ENCODE assay signal across 8 cellular contexts in the genomic region with DNA sequence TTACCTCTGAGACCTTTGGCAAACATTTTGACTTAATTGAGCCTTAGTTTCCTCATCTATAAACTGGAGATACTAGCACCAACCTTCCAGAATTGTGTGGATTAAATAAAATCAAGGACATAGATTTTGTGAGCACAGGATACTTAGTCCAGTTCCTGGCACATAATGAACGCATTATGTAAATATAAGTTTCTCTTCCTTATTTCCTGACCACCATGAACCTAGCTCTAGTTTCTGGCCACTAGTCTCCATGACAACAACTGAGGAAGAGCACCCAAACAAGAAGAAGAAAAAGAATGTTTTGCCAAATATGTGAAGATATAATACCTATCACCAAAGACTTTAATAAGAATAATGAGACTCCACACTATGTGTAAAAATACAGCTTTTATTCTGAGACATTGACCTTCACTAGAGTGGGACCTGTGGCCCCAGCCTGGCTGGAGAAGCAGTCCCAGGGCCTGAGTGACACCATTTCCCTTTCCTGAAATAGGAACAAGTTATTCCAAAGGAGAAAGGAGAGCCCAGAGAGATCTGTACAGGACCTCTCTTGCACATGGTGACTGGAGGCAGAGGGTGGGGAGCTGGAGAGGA. TPM values are rescaled to one million over a fixed set of nuclear protein-coding genes. Genes with fewer than 3 reads are reported as not detected.
DNase-seq lines count a peak whose midpoint lies in the region; ATAC-seq, FAIRE-seq and TF ChIP-seq lines count a peak whose summit lies in the region.

No MANE protein-coding gene starts in this region.

- no peak overlapping the region for H2AFZ ChIP-seq in GM12878 (ENCODE audit: control insufficient read depth, low read depth, low read length)

- H3K27me3 Mint-ChIP-seq in mesothelial cell of epicardium (ENCODE audit: low read depth), result no peaks in the 10 kb centered on the region

- ATAC-seq in GM12878, result peak; percentile 69
- no peak for ATAC-seq in HG03521 (IDR thresholded peaks at IDR 0.05; ENCODE audit: unreplicated experiment)
- ATAC-seq in GM18861 (IDR thresholded peaks at IDR 0.05; ENCODE audit: unreplicated experiment), result no peak

- TF ChIP-seq RAD21 in GM12878 (IDR thresholded peaks at IDR 0.05; ENCODE audit: insufficient read depth, low read depth, low read length), result no peak

- 0% methylated on average over 1 of the region's 1 CpG for WGBS in GM12878 (ENCODE audit: insufficient coverage, insufficient replicate concordance, low lambda C conversion rate, missing lambda C conversion rate)

- DNase-seq in AG10803 (ENCODE audit: low read depth) (no peak), GM12878 (ENCODE audit: low read depth, low spot score) (peak; percentile 64), mesothelial cell of epicardium (ENCODE audit: low spot score in 2 of 2, unreplicated experiment in 2 of 2) (no peak), NCI-H1417 treated with DMSO at 0.1 percent for 48 hours (lab: John Stamatoyannopoulos, UW) (no peak)

- H3K27ac Mint-ChIP-seq in mesothelial cell of epicardium, result peak overlapping the region; percentile 100

- peaks cover 22% of the 10 kb centered on the region for H3K79me2 ChIP-seq in GM12878 (ENCODE audit: control insufficient read depth, insufficient read depth, low read length)

- no peaks in the 10 kb centered on the region for H4K20me1 ChIP-seq in GM12878 (ENCODE audit: control insufficient read depth, insufficient read depth)

- H3K9ac ChIP-seq in HUES6 (ENCODE audit: low read length) (peak overlapping the region; percentile 93), GM12878 (ENCODE audit: control insufficient read depth, insufficient read depth, low read length) (peak overlapping the region; percentile 95)

- POLR2A ChIA-PET in GM12878 (lab: Charles Lee), result interaction anchor here (0.5 to 5.2 kb wide), 18 partner anchors 9 to 335 kb away, joined by 3 to 139 read pairs (median 4); a partner anchor contains a TSS

- H3K9me3 Mint-ChIP-seq in mesothelial cell of epicardium, result peaks cover 24% of the 10 kb centered on the region

- BruUV-seq in GM12878 (replicated peaks; lab: Mats Ljungman, UMichigan), result no TSS peak

- H3K4me1 Mint-ChIP-seq in mesothelial cell of epicardium, result peaks cover 23% of the 10 kb centered on the region

- H3K36me3 ChIP-seq in HUES6 (ENCODE audit: control insufficient read depth, insufficient read depth, low read length), result peaks cover 12% of the 10 kb centered on the region
- H3K36me3 ChIP-seq in GM12878 (ENCODE audit: control insufficient read depth in 2 of 2, insufficient read depth in 2 of 2, low read length in 1 of 2), result peaks cover 18 to 28% of the 10 kb centered on the region in 2 experiments

- H3K4me1 ChIP-seq in HUES6 (ENCODE audit: control insufficient read depth, insufficient read depth, low read length) (peaks cover 10% of the 10 kb centered on the region; the same call in 1 of the 2 replicates), GM12878 (ENCODE audit: control insufficient read depth, insufficient read depth, low read length) (peaks cover 15% of the 10 kb centered on the region)

- no peaks in the 10 kb centered on the region for H3K9me3 ChIP-seq in HUES6 (ENCODE audit: control insufficient read depth, insufficient read depth, low read depth, low read length)
- no peaks in the 10 kb centered on the region for H3K9me3 ChIP-seq in GM12878 (replicated peaks; ENCODE audit: control insufficient read depth, insufficient read depth, low read length)

- peaks cover 37% of the 10 kb centered on the region for H3K36me3 Mint-ChIP-seq in mesothelial cell of epicardium

- TF ChIP-seq POLR2A in GM19193 (IDR thresholded peaks at IDR 0.05; ENCODE audit: extremely low read depth, insufficient read depth, insufficient read length) (peak; percentile 7), GM12878 (IDR thresholded peaks at IDR 0.05; ENCODE audit: low read depth, low read length) (no peak)

- peak overlapping the region; percentile 91 for H3K4me3 Mint-ChIP-seq in mesothelial cell of epicardium

- FAIRE-seq in GM12878 (lab: Jason Lieb, UNC), result peak; percentile 75

- no peak for TF ChIP-seq CTCF in AG10803 (conservative IDR thresholded peaks at IDR 0.05; ENCODE audit: low read length)
- no peak for TF ChIP-seq CTCF in GM12878 (IDR thresholded peaks at IDR 0.05 in 2 of 3, conservative IDR thresholded peaks at IDR 0.05 in 1 of 3; ENCODE audit: control insufficient read depth in 2 of 3, extremely low read depth in 1 of 3, insufficient read depth in 1 of 3, low read depth in 3 of 3, low read length in 3 of 3)
- TF ChIP-seq CTCF in mesothelial cell of epicardium (IDR thresholded peaks at IDR 0.05; ENCODE audit: unreplicated experiment), result no peak

- H3K27me3 ChIP-seq in HUES6 (ENCODE audit: control insufficient read depth, insufficient read depth, low read length) (peaks cover 14% of the 10 kb centered on the region; the same call in 1 of the 2 replicates), GM12878 (replicated peaks in 1 of 2; ENCODE audit: control insufficient read depth in 2 of 2, insufficient read depth in 2 of 2, low read length in 1 of 2) (no peaks in the 10 kb centered on the region)

- H3K4me3 ChIP-seq in AG10803 (ENCODE audit: low read length) (peak overlapping the region; percentile 96), HUES6 (ENCODE audit: low read depth, low read length) (peak overlapping the region; percentile 78), GM12878 (peak overlapping the region; percentile 90)

- RAD21 ChIA-PET in GM12878 (lab: Charles Lee; ENCODE audit: unreplicated experiment), result interaction anchor here (0.6 to 4.8 kb wide), 18 partner anchors 8 to 280 kb away, joined by 3 to 107 read pairs (median 4); a partner anchor contains a TSS

- TF ChIP-seq EP300 in GM12878 (IDR thresholded peaks at IDR 0.05; ENCODE audit: borderline replicate concordance in 1 of 2, control insufficient read depth in 1 of 2, low read depth in 2 of 2, low read length in 2 of 2), result peak; percentile 67 to 86; a peak in 3 of 4 replicates

- in situ Hi-C loops in GM12878 (cut with MboI), result no loop called here

- intact Hi-C loops in GM12878 (cut with micrococcal nuclease; ENCODE audit: unreplicated experiment), result loop anchor here (1.0 to 5.0 kb wide), 4 partner anchors 22 to 71 kb away; a partner anchor contains a TSS

- SMC1A ChIA-PET in GM12878 (lab: Charles Lee; ENCODE audit: uncharacterized antibody, unreplicated experiment), result interaction anchor here (0.5 to 7.5 kb wide), 18 partner anchors 8 to 512 kb away, joined by 3 to 134 read pairs (median 6); a partner anchor contains a TSS

- H3K27ac ChIP-seq in HUES6 (ENCODE audit: low read depth, low read length) (peak overlapping the region; percentile 93), GM12878 (ENCODE audit: control insufficient read depth, insufficient read depth) (peak overlapping the region; percentile 100)

- CTCF ChIA-PET in GM12878 (lab: Yijun Ruan, JAX), result interaction anchor here (0.6 to 11.1 kb wide), 20 partner anchors 8 to 239 kb away, joined by 3 to 181 read pairs (median 6); a partner anchor contains a TSS

- H3K4me2 ChIP-seq in GM12878 (ENCODE audit: control insufficient read depth, insufficient read depth), result peak overlapping the region; percentile 91

RNA-seq across cellular contexts. Expression of a gene that starts 0.9 kb away (rescaled TPM):
- 32.1 and 38.7 TPM in 2 replicates for total RNA-seq in GM12878 (2013; cell fraction: nucleolus; rRNA removed)
- total RNA-seq in GM12878 (2014; rRNA removed) (90.2 and 92.1 TPM in 2 replicates), GM12878 (2014; rRNA removed; fragmentation: Illumina TruSeq; extraction: Trizol) (61.4 and 65.1 TPM in 2 replicates), GM12878 (2021) (60.3 and 65.8 TPM in 2 replicates), mesothelial cell of epicardium (66.4 to 68.0 TPM (median 66.6 TPM) in 3 replicates)
- polyA plus RNA-seq in GM12878 (2011; ENCODE audit: low read depth), result 54.0 TPM
- polyA plus RNA-seq in GM12878 (2011; rRNA removed) (33.8 and 46.0 TPM in 2 replicates), GM12878 (2014; fragmentation: Illumina TruSeq; extraction: Trizol) (50.5 and 60.9 TPM in 2 replicates), GM12878 (2014; fragmentation: Nextera tagmentation; extraction: Ambion mirVana) (10 to 100 TPM in 1 of 2 experiments, 1 to 10 TPM in 1; 9.4 to 26.3 TPM), GM12878 (2014; rRNA removed) (72.6 and 72.8 TPM in 2 replicates), GM12878 (2016; fragmentation: Nextera tagmentation; extraction: Ambion mirVana) (10 to 100 TPM; 11.5 to 23.1 TPM)
- polyA plus RNA-seq in GM12878 (2011; cell fraction: cytosol; rRNA removed), result 55.7 and 71.7 TPM in 2 replicates
- 153 and 160 TPM in 2 replicates for polyA plus RNA-seq in GM12878 (2011; cell fraction: nucleus; rRNA removed)
- polyA plus RNA-seq in GM12878 (2012), result 42.5 and 67.5 TPM in 2 replicates
- polyA minus RNA-seq in GM12878 (2011; rRNA and poly(A)+ RNA removed), result 149 and 171 TPM in 2 replicates
- 31.5 and 32.7 TPM in 2 replicates for polyA minus RNA-seq in GM12878 (2011; cell fraction: cytosol; rRNA and poly(A)+ RNA removed)
- 24.2 and 34.1 TPM in 2 replicates for polyA minus RNA-seq in GM12878 (2011; cell fraction: nucleus; rRNA and poly(A)+ RNA removed)

RNA-seq across cellular contexts. Expression of a gene that starts 7.9 kb away (rescaled TPM):
- 26.3 and 40.4 TPM in 2 replicates for total RNA-seq in GM12878 (2013; cell fraction: nucleolus; rRNA removed)
- 72.2 and 72.7 TPM in 2 replicates for total RNA-seq in GM12878 (2014; rRNA removed)
- total RNA-seq in GM12878 (2014; rRNA removed; fragmentation: Illumina TruSeq; extraction: Trizol), result 37.6 and 38.4 TPM in 2 replicates
- total RNA-seq in GM12878 (2021), result 43.2 and 49.0 TPM in 2 replicates
- 21.8 TPM for polyA plus RNA-seq in GM12878 (2011; ENCODE audit: low read depth)
- polyA plus RNA-seq in GM12878 (2011; rRNA removed), result 65.8 and 82.6 TPM in 2 replicates
- polyA plus RNA-seq in GM12878 (2011; cell fraction: cytosol; rRNA removed), result 125 and 132 TPM in 2 replicates
- 76.3 and 99.1 TPM in 2 replicates for polyA plus RNA-seq in GM12878 (2011; cell fraction: nucleus; rRNA removed)
- polyA plus RNA-seq in GM12878 (2012), result 64.2 and 75.4 TPM in 2 replicates
- 14.5 and 33.3 TPM in 2 replicates for polyA plus RNA-seq in GM12878 (2014; fragmentation: Illumina TruSeq; extraction: Trizol)
- 100 to 1,000 TPM; 102 to 145 TPM for polyA plus RNA-seq in GM12878 (2014; fragmentation: Nextera tagmentation; extraction: Ambion mirVana)
- polyA plus RNA-seq in GM12878 (2014; rRNA removed), result 96.1 and 99.1 TPM in 2 replicates
- polyA plus RNA-seq in GM12878 (2016; fragmentation: Nextera tagmentation; extraction: Ambion mirVana), result 100 to 1,000 TPM; 100 to 118 TPM
- 6.6 and 20.1 TPM in 2 replicates for polyA minus RNA-seq in GM12878 (2011; rRNA and poly(A)+ RNA removed)
- polyA minus RNA-seq in GM12878 (2011; cell fraction: cytosol; rRNA and poly(A)+ RNA removed), result 6.7 and 9.0 TPM in 2 replicates
- 13.1 and 18.8 TPM in 2 replicates for polyA minus RNA-seq in GM12878 (2011; cell fraction: nucleus; rRNA and poly(A)+ RNA removed)
- total RNA-seq in mesothelial cell of epicardium, result 53.2 to 60.3 TPM (median 53.7 TPM) in 3 replicates

RNA-seq across cellular contexts. Expression of a gene that starts 23.0 kb away (rescaled TPM):
- 49.9 and 52.0 TPM in 2 replicates for total RNA-seq in GM12878 (2013; cell fraction: nucleolus; rRNA removed)
- total RNA-seq in GM12878 (2014; rRNA removed), result 64.8 and 72.0 TPM in 2 replicates
- total RNA-seq in GM12878 (2014; rRNA removed; fragmentation: Illumina TruSeq; extraction: Trizol), result 78.5 and 78.9 TPM in 2 replicates
- total RNA-seq in GM12878 (2021), result 136 and 143 TPM in 2 replicates
- polyA plus RNA-seq in GM12878 (2011; ENCODE audit: low read depth), result 51.5 TPM
- 68.3 and 90.2 TPM in 2 replicates for polyA plus RNA-seq in GM12878 (2011; rRNA removed)
- 120 and 128 TPM in 2 replicates for polyA plus RNA-seq in GM12878 (2011; cell fraction: cytosol; rRNA removed)
- 83.8 and 88.7 TPM in 2 replicates for polyA plus RNA-seq in GM12878 (2011; cell fraction: nucleus; rRNA removed)
- polyA plus RNA-seq in GM12878 (2012), result 86.4 and 90.3 TPM in 2 replicates
- polyA plus RNA-seq in GM12878 (2014; fragmentation: Illumina TruSeq; extraction: Trizol), result 74.3 and 94.1 TPM in 2 replicates
- 10 to 100 TPM; 12.9 to 20.9 TPM for polyA plus RNA-seq in GM12878 (2014; fragmentation: Nextera tagmentation; extraction: Ambion mirVana)
- 81.9 and 86.9 TPM in 2 replicates for polyA plus RNA-seq in GM12878 (2014; rRNA removed)
- 10 to 100 TPM; 64.1 to 74.0 TPM for polyA plus RNA-seq in GM12878 (2016; fragmentation: Nextera tagmentation; extraction: Ambion mirVana)
- polyA minus RNA-seq in GM12878 (2011; rRNA and poly(A)+ RNA removed), result 65.2 and 132 TPM in 2 replicates
- polyA minus RNA-seq in GM12878 (2011; cell fraction: cytosol; rRNA and poly(A)+ RNA removed), result 46.4 and 49.8 TPM in 2 replicates
- 23.0 and 35.9 TPM in 2 replicates for polyA minus RNA-seq in GM12878 (2011; cell fraction: nucleus; rRNA and poly(A)+ RNA removed)
- 1.4 to 1.9 TPM (median 1.6 TPM) in 3 replicates for total RNA-seq in mesothelial cell of epicardium

RNA-seq across cellular contexts. Expression of a gene that starts 25.7 kb away (rescaled TPM):
- 90.7 and 115 TPM in 2 replicates for total RNA-seq in GM12878 (2013; cell fraction: nucleolus; rRNA removed)
- total RNA-seq in GM12878 (2014; rRNA removed), result 23.7 and 33.2 TPM in 2 replicates
- 29.5 and 31.9 TPM in 2 replicates for total RNA-seq in GM12878 (2014; rRNA removed; fragmentation: Illumina TruSeq; extraction: Trizol)
- total RNA-seq in GM12878 (2021), result 29.8 and 33.2 TPM in 2 replicates
- 18.2 TPM for polyA plus RNA-seq in GM12878 (2011; ENCODE audit: low read depth)
- polyA plus RNA-seq in GM12878 (2011; rRNA removed), result 51.8 and 80.9 TPM in 2 replicates
- 63.3 and 86.3 TPM in 2 replicates for polyA plus RNA-seq in GM12878 (2011; cell fraction: cytosol; rRNA removed)
- 29.5 and 52.8 TPM in 2 replicates for polyA plus RNA-seq in GM12878 (2011; cell fraction: nucleus; rRNA removed)
- 27.6 and 42.8 TPM in 2 replicates for polyA plus RNA-seq in GM12878 (2012)
- polyA plus RNA-seq in GM12878 (2014; fragmentation: Illumina TruSeq; extraction: Trizol), result 54.5 and 71.7 TPM in 2 replicates
- polyA plus RNA-seq in GM12878 (2014; fragmentation: Nextera tagmentation; extraction: Ambion mirVana), result 10 to 100 TPM; 15.3 TPM
- polyA plus RNA-seq in GM12878 (2014; rRNA removed), result 21.0 and 23.4 TPM in 2 replicates
- polyA plus RNA-seq in GM12878 (2016; fragmentation: Nextera tagmentation; extraction: Ambion mirVana), result 10 to 100 TPM; 21.3 to 24.9 TPM
- 82.5 and 112 TPM in 2 replicates for polyA minus RNA-seq in GM12878 (2011; rRNA and poly(A)+ RNA removed)
- polyA minus RNA-seq in GM12878 (2011; cell fraction: cytosol; rRNA and poly(A)+ RNA removed), result 13.3 and 16.4 TPM in 2 replicates
- 10.6 and 12.9 TPM in 2 replicates for polyA minus RNA-seq in GM12878 (2011; cell fraction: nucleus; rRNA and poly(A)+ RNA removed)
- 114 to 132 TPM (median 122 TPM) in 3 replicates for total RNA-seq in mesothelial cell of epicardium

RNA-seq across cellular contexts. Expression of a gene that starts 42.7 kb away (rescaled TPM):
- not detected in 2 replicates for total RNA-seq in GM12878 (2013; cell fraction: nucleolus; rRNA removed)
- total RNA-seq in GM12878 (2014; rRNA removed) (2.5 and 2.8 TPM in 2 replicates), GM12878 (2014; rRNA removed; fragmentation: Illumina TruSeq; extraction: Trizol) (3.1 and 3.3 TPM in 2 replicates), GM12878 (2021) (4.0 and 5.6 TPM in 2 replicates), mesothelial cell of epicardium (29.9 to 31.5 TPM (median 30.6 TPM) in 3 replicates)
- 3.0 TPM for polyA plus RNA-seq in GM12878 (2011; ENCODE audit: low read depth)
- polyA plus RNA-seq in GM12878 (2011; rRNA removed) (7.5 and 8.7 TPM in 2 replicates), GM12878 (2014; fragmentation: Illumina TruSeq; extraction: Trizol) (2.6 and 4.5 TPM in 2 replicates), GM12878 (2014; fragmentation: Nextera tagmentation; extraction: Ambion mirVana) (1 to 10 TPM; 3.2 to 3.5 TPM), GM12878 (2014; rRNA removed) (3.4 TPM in 2 replicates), GM12878 (2016; fragmentation: Nextera tagmentation; extraction: Ambion mirVana) (1 to 10 TPM; 6.9 to 8.3 TPM)
- polyA plus RNA-seq in GM12878 (2011; cell fraction: cytosol; rRNA removed), result 6.4 and 9.5 TPM in 2 replicates
- 5.1 and 6.9 TPM in 2 replicates for polyA plus RNA-seq in GM12878 (2011; cell fraction: nucleus; rRNA removed)
- 2.3 and 3.2 TPM in 2 replicates for polyA plus RNA-seq in GM12878 (2012)
- 14.3 and 18.7 TPM in 2 replicates for polyA minus RNA-seq in GM12878 (2011; rRNA and poly(A)+ RNA removed)
- 2.3 and 4.4 TPM in 2 replicates for polyA minus RNA-seq in GM12878 (2011; cell fraction: cytosol; rRNA and poly(A)+ RNA removed)
- 2.3 and 5.5 TPM in 2 replicates for polyA minus RNA-seq in GM12878 (2011; cell fraction: nucleus; rRNA and poly(A)+ RNA removed)

Comparison
In these comparisons a context has a peak if more than half of its experiments do, and no peak if none do; other contexts are left out.
1. RNA of a gene that starts 23.0 kb away (total RNA-seq): 49.9 to 143 TPM in GM12878; 1.4 to 1.9 TPM in mesothelial cell of epicardium; every median in the first group is over 10 times any median in the second.
2. Peak in every context shown above with its lines, with median percentiles within 50 percentile points of each other: H3K4me3 ChIP-seq.